Comparison of ENCODE assay signal across 20 cellular contexts in genomic region chr18:67117804-67118203, GRCh38.
"Had no signal": no experiment of that assay in that cellular context is flagged by ENCODE, and none has a peak within 500 bp of the region (broad histone marks: within the 10 kb centered on the region; RNA-seq: fewer than 3 reads in every experiment).

No MANE protein-coding gene starts in this region.

- H3K27ac Mint-ChIP-seq: activated CD4-positive, alpha-beta T cell treated with anti-CD3 and anti-CD28 coated beads for 36 hours; activated CD8-positive, alpha-beta T cell treated with anti-CD3 and anti-CD28 coated beads for 36 hours; activated naive CD4-positive, alpha-beta T cell treated with anti-CD3 and anti-CD28 coated beads, Interleukin-2, amount 50 U/mL, for 24 hours; neural progenitor cell; stimulated activated effector memory CD8-positive, alpha-beta T cell treated with anti-CD3 and anti-CD28 coated beads, Interleukin-12 subunit alpha, Interleukin-12 subunit beta, amount 100 ng/mL, for 72 hours; T-helper 17 cell had no signal

- H3K27me3 Mint-ChIP-seq: activated CD8-positive, alpha-beta T cell treated with anti-CD3 and anti-CD28 coated beads for 36 hours had no signal

- H3K36me3 Mint-ChIP-seq: activated naive CD4-positive, alpha-beta T cell treated with anti-CD3 and anti-CD28 coated beads, Interleukin-2, amount 50 U/mL, for 24 hours; neural progenitor cell; stimulated activated effector memory CD8-positive, alpha-beta T cell treated with anti-CD3 and anti-CD28 coated beads, Interleukin-12 subunit alpha, Interleukin-12 subunit beta, amount 100 ng/mL, for 72 hours had no signal

- H3K4me3 ChIP-seq: breast epithelium, lower lobe of right lung, neural progenitor cell, ovary, thyroid gland had no signal

- H3K4me1 Mint-ChIP-seq: activated CD4-positive, alpha-beta T cell treated with anti-CD3 and anti-CD28 coated beads for 36 hours; activated naive CD4-positive, alpha-beta T cell treated with anti-CD3 and anti-CD28 coated beads, Interleukin-2, amount 50 U/mL, for 24 hours; neural progenitor cell; stimulated activated effector memory CD8-positive, alpha-beta T cell treated with anti-CD3 and anti-CD28 coated beads, Interleukin-12 subunit alpha, Interleukin-12 subunit beta, amount 100 ng/mL, for 72 hours; T-helper 17 cell had no signal

- H3K4me3 Mint-ChIP-seq: activated CD4-positive, alpha-beta T cell treated with anti-CD3 and anti-CD28 coated beads for 36 hours; activated CD8-positive, alpha-beta T cell treated with anti-CD3 and anti-CD28 coated beads for 36 hours; activated naive CD4-positive, alpha-beta T cell treated with anti-CD3 and anti-CD28 coated beads, Interleukin-2, amount 50 U/mL, for 24 hours; neural progenitor cell; stimulated activated effector memory CD8-positive, alpha-beta T cell treated with anti-CD3 and anti-CD28 coated beads, Interleukin-12 subunit alpha, Interleukin-12 subunit beta, amount 100 ng/mL, for 72 hours; T-helper 17 cell had no signal

- DNase-seq: activated CD4-positive, alpha-beta T cell treated with anti-CD3 and anti-CD28 coated beads for 36 hours; activated CD8-positive, alpha-beta T cell treated with anti-CD3 and anti-CD28 coated beads for 36 hours; activated effector memory CD4-positive, alpha-beta T cell treated with anti-CD3 and anti-CD28 coated beads, Interleukin-2, amount 50 U/mL, for 16 hours; activated T-cell treated with anti-CD3 and anti-CD28 coated beads, Interleukin-2, amount 50 U/mL, for 48 hours; amygdala; cerebellar nuclear complex; foreskin keratinocyte; glutamatergic neuron; hypothalamus; left cardiac atrium; lower lobe of right lung; midbrain; ovary; T-helper 17 cell; thyroid gland; WERI-Rb-1 had no signal

- H3K9me3 Mint-ChIP-seq: activated CD8-positive, alpha-beta T cell treated with anti-CD3 and anti-CD28 coated beads for 36 hours; neural progenitor cell; stimulated activated effector memory CD8-positive, alpha-beta T cell treated with anti-CD3 and anti-CD28 coated beads, Interleukin-12 subunit alpha, Interleukin-12 subunit beta, amount 100 ng/mL, for 72 hours had no signal

- ATAC-seq: activated CD4-positive, alpha-beta T cell treated with anti-CD3 and anti-CD28 coated beads for 36 hours; activated CD8-positive, alpha-beta T cell treated with anti-CD3 and anti-CD28 coated beads for 36 hours; foreskin keratinocyte; left cardiac atrium; lower lobe of right lung; T-helper 17 cell had no signal
